In the genomic region with DNA sequence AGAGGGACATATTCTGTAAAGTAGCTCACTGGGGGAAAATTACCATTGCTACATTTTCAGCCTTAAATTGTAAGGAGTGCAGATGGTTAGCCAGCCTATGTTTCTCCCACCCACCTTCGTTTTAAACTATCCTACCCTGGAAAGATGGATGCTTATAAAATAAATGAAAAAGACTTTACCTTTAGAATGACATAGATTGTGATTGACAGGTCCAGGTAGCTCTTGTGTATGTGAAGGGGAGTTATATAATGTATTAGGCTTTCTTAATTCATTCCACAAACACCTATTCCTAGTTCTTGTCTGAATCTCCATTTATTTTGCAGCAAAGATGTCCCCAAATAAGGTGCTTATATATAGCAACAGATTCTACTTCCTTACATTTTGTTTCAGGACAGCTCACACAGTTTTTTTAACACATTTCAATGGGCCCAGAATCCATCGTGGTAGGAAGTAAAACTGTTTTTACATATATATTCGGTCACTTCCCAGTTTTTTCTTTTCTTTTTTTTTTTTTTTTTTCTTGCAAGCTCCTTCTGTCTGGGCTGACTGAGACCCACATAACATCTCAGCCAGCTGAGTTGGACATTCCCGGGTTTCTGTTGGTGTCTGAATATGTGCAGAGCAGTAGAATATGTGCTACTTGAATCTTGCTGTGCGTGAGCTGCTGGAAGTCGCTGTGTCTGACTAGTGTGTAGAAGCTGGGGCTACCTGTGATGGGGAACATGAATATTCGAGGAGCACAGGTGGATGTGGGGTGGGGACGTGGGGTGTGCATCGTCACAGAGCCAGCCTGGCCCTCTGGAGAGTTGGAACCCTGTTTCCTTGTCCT, we compare ENCODE assay signal across 1 cellular context.
TF ChIP-seq lines count a peak whose summit lies in the region.

No MANE protein-coding gene starts in this region.

TF ChIP-seq in K562, 482 proteins besides CTCF, POLR2A, EP300 and RAD21:
- TF ChIP-seq PBX2 (CRISPR knock-in tag; IDR thresholded peaks at IDR 0.05; ENCODE audit: low read depth) (no peak), PBX2 (tag; conservative IDR thresholded peaks at IDR 0.05; ENCODE audit: low read depth) (no peak), ZNF146 (CRISPR knock-in tag; IDR thresholded peaks at IDR 0.05; ENCODE audit: unreplicated experiment) (no peak), PKNOX1 (IDR thresholded peaks at IDR 0.05) (peak; percentile 57), ZNF384 (IDR thresholded peaks at IDR 0.05; ENCODE audit: low read depth, low read length) (0 out of 2 replicates have a peak, but pooled peaks have one; percentile 13), CHD1 (IDR thresholded peaks at IDR 0.05; ENCODE audit: low read length) (no peak)
